20 cellular contexts compared by ENCODE assay signal in the genomic region with DNA sequence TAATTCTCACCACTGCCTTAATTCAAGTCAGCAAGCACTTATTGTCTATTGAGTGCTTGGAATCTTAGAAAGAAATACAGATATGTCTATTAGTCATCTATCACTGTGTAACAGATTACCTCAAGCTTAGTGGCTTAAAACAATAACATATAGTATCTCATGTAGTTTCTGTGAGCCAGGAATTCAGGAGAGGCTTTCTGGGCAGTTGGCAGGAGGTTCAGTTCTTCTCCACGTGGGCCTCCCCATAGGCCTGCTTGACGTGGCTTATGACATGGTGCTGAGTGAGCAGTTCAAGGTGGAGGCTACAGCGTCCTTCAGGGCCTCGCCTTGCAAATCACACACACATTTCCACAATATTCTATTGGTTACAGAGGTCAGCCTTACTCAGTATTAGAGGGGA.
DNase-seq lines count a peak whose midpoint lies in the region; ATAC-seq lines count a peak whose summit lies in the region.
"Had no signal": no experiment of that assay in that cellular context is flagged by ENCODE, and none has a peak within 500 bp of the region (broad histone marks: within the 10 kb centered on the region; RNA-seq: fewer than 3 reads in every experiment).

No MANE protein-coding gene starts in this region.

- H3K27me3 ChIP-seq in adipocyte (replicated peaks; ENCODE audit: control insufficient read depth, insufficient read depth, low read length): no peaks in the 10 kb centered on the region
- H3K27me3 ChIP-seq: gastrocnemius medialis, left lung, SJSA1, vagina had no signal

- H3K4me3 ChIP-seq in adipocyte (ENCODE audit: low read length): no peak overlapping the region
- H3K4me3 ChIP-seq: gastrocnemius medialis, left lung, SJSA1, vagina had no signal

- ATAC-seq in GM21515 (IDR thresholded peaks at IDR 0.05; ENCODE audit: unreplicated experiment): no peak
- ATAC-seq: gastrocnemius medialis, left lung had no signal

- no peak overlapping the region for H3K9ac ChIP-seq in adipocyte (ENCODE audit: low read length)

- H3K9me3 ChIP-seq in adipocyte (ENCODE audit: control insufficient read depth, low read length): no peaks in the 10 kb centered on the region
- H3K9me3 ChIP-seq: Caco-2, gastrocnemius medialis, left lung, SJSA1, vagina had no signal

- DNase-seq in HCEC 1CT (peak; percentile 37), adipocyte (ENCODE audit: low read depth) (peak; percentile 3), fibroblast of peridontal ligament (ENCODE audit: extremely low read depth) (peak; percentile 26), renal cortical epithelial cell (ENCODE audit: low read depth) (peak; percentile 76), AG08396 (ENCODE audit: low spot score) (no peak), NCI-H82 treated with DMSO at 0.1 percent for 48 hours (lab: John Stamatoyannopoulos, UW; ENCODE audit: unreplicated experiment) (no peak), NCI-H69 (lab: John Stamatoyannopoulos, UW) (no peak)
- DNase-seq: AML-193; amniotic stem cell; Caco-2; EL; gastrocnemius medialis; left lung; NCI-H2081; NCI-H524; OCI-M1; stimulated activated CD4-positive, alpha-beta T cell treated with anti-CD3 and anti-CD28 coated beads, Interleukin-2, amount 100 ng/mL, for 48 hours had no signal

- H3K36me3 ChIP-seq in adipocyte (ENCODE audit: control insufficient read depth, insufficient read depth, low read length, severe bottlenecking): no peaks in the 10 kb centered on the region
- H3K36me3 ChIP-seq: gastrocnemius medialis, left lung, SJSA1, vagina had no signal

- H3K4me1 ChIP-seq in adipocyte (ENCODE audit: control insufficient read depth, insufficient read depth, low read length): no peaks in the 10 kb centered on the region
- H3K4me1 ChIP-seq: gastrocnemius medialis, left lung, SJSA1 had no signal

Comparison
In these comparisons a context has a peak if more than half of its experiments do, and no peak if none do; other contexts are left out.
1. DNase-seq: peak in HCEC 1CT (single experiment), adipocyte (single experiment), fibroblast of peridontal ligament (single experiment) and renal cortical epithelial cell (single experiment); none in AG08396 (single experiment), NCI-H82 treated with DMSO at 0.1 percent for 48 hours (single experiment) and NCI-H69 (single experiment).